12 cellular contexts compared by ENCODE assay signal in genomic region chr2:43239981-43240761, GRCh38. TPM values are rescaled to one million over a fixed set of nuclear protein-coding genes. Genes with fewer than 3 reads are reported as not detected.
DNase-seq lines count a peak whose midpoint lies in the region; ATAC-seq and TF ChIP-seq lines count a peak whose summit lies in the region.
"Had no signal": no experiment of that assay in that cellular context is flagged by ENCODE, and none has a peak within 500 bp of the region (broad histone marks: within the 10 kb centered on the region; RNA-seq: fewer than 3 reads in every experiment).

No MANE protein-coding gene starts in this region.

- no peak for ATAC-seq in CD8-positive, alpha-beta T cell
- ATAC-seq in HCT116 (peak; percentile 76), GM19023 (IDR thresholded peaks at IDR 0.05; ENCODE audit: unreplicated experiment) (no peak)
- peak; percentile 27 for ATAC-seq in activated naive CD8-positive, alpha-beta T cell treated with anti-CD3 and anti-CD28 coated beads, Interleukin-2, amount 50 U/mL, for 24 hours

- H3K4me3 ChIP-seq in CD8-positive, alpha-beta T cell (ENCODE audit: low read depth, low read length) = no peak overlapping the region
- H3K4me3 ChIP-seq in HCT116 (replicated peaks in 1 of 2; ENCODE audit: low read depth in 1 of 2, low read length in 2 of 2) = no peak overlapping the region
- H3K4me3 ChIP-seq: hepatocyte had no signal

- no peak overlapping the region for H3K4me2 ChIP-seq in HCT116 (ENCODE audit: low read length)
- H3K4me2 ChIP-seq: hepatocyte had no signal

- H3K27me3 ChIP-seq in CD8-positive, alpha-beta T cell (ENCODE audit: insufficient read depth, low read length) = no peaks in the 10 kb centered on the region
- no peaks in the 10 kb centered on the region for H3K27me3 ChIP-seq in HCT116 (ENCODE audit: insufficient read depth, low read length)
- H3K27me3 ChIP-seq: hepatocyte had no signal

- peaks cover 24% of the 10 kb centered on the region for H3K36me3 Mint-ChIP-seq in CD8-positive, alpha-beta T cell
- H3K36me3 Mint-ChIP-seq in activated naive CD8-positive, alpha-beta T cell treated with anti-CD3 and anti-CD28 coated beads, Interleukin-2, amount 50 U/mL, for 24 hours (ENCODE audit: low read depth) = peaks cover 5% of the 10 kb centered on the region
- peaks cover 7% of the 10 kb centered on the region for H3K36me3 Mint-ChIP-seq in mesothelial cell of epicardium
- H3K36me3 Mint-ChIP-seq in activated T-helper 2 cell treated with anti-CD3 and anti-CD28 coated beads, Interferon-gamma antibody, Interleukin-2, Interleukin-4, amounts not matched to agents 10 μg/mL and 5 μg/mL and 100 μg/mL, durations not matched to agents 14 hours and 24 hours and 36 hours (ENCODE audit: low read depth) = no peaks in the 10 kb centered on the region
- no peaks in the 10 kb centered on the region for H3K36me3 Mint-ChIP-seq in endothelial cell (ENCODE audit: low read depth, unreplicated experiment)

- H3K9ac ChIP-seq in HCT116 (ENCODE audit: low read length) = no peak overlapping the region

- no peaks in the 10 kb centered on the region for H3K27me3 Mint-ChIP-seq in CD8-positive, alpha-beta T cell (ENCODE audit: low read depth)
- no peaks in the 10 kb centered on the region for H3K27me3 Mint-ChIP-seq in activated naive CD8-positive, alpha-beta T cell treated with anti-CD3 and anti-CD28 coated beads, Interleukin-2, amount 50 U/mL, for 24 hours
- no peaks in the 10 kb centered on the region for H3K27me3 Mint-ChIP-seq in mesothelial cell of epicardium (ENCODE audit: low read depth)
- no peaks in the 10 kb centered on the region for H3K27me3 Mint-ChIP-seq in activated T-helper 2 cell treated with anti-CD3 and anti-CD28 coated beads, Interferon-gamma antibody, Interleukin-2, Interleukin-4, amounts not matched to agents 10 μg/mL and 5 μg/mL and 100 μg/mL, durations not matched to agents 14 hours and 24 hours and 36 hours (ENCODE audit: low read depth)
- H3K27me3 Mint-ChIP-seq in endothelial cell (ENCODE audit: unreplicated experiment) = no peaks in the 10 kb centered on the region

- BruUV-seq in HCT116 (replicated peaks; lab: Mats Ljungman, UMichigan) = no TSS peak

- no peak overlapping the region for H2AFZ ChIP-seq in HCT116 (ENCODE audit: low read depth, low read length, poor library complexity, severe bottlenecking)
- H2AFZ ChIP-seq: hepatocyte had no signal

- no peak for TF ChIP-seq CTCF in CD8-positive, alpha-beta T cell (IDR thresholded peaks at IDR 0.05)
- peak; percentile 31 to 44 (median 41); a peak in 4 of 6 replicates for TF ChIP-seq CTCF in HCT116 (IDR thresholded peaks at IDR 0.05 in 2 of 3, conservative IDR thresholded peaks at IDR 0.05 in 1 of 3; ENCODE audit: borderline replicate concordance in 1 of 3, insufficient read depth in 1 of 3, low read depth in 2 of 3, low read length in 2 of 3)
- no peak for TF ChIP-seq CTCF in mesothelial cell of epicardium (IDR thresholded peaks at IDR 0.05; ENCODE audit: unreplicated experiment)
- no peak for TF ChIP-seq CTCF in endothelial cell (IDR thresholded peaks at IDR 0.05; ENCODE audit: unreplicated experiment)

- H3K9me3 Mint-ChIP-seq in CD8-positive, alpha-beta T cell = no peaks in the 10 kb centered on the region
- no peaks in the 10 kb centered on the region for H3K9me3 Mint-ChIP-seq in activated naive CD8-positive, alpha-beta T cell treated with anti-CD3 and anti-CD28 coated beads, Interleukin-2, amount 50 U/mL, for 24 hours
- no peaks in the 10 kb centered on the region for H3K9me3 Mint-ChIP-seq in mesothelial cell of epicardium
- no peaks in the 10 kb centered on the region for H3K9me3 Mint-ChIP-seq in activated T-helper 2 cell treated with anti-CD3 and anti-CD28 coated beads, Interferon-gamma antibody, Interleukin-2, Interleukin-4, amounts not matched to agents 10 μg/mL and 5 μg/mL and 100 μg/mL, durations not matched to agents 14 hours and 24 hours and 36 hours
- H3K9me3 Mint-ChIP-seq in endothelial cell (ENCODE audit: unreplicated experiment) = no peaks in the 10 kb centered on the region

- H3K27ac Mint-ChIP-seq in CD8-positive, alpha-beta T cell = peak overlapping the region; percentile 9
- peak overlapping the region; percentile 3 for H3K27ac Mint-ChIP-seq in activated naive CD8-positive, alpha-beta T cell treated with anti-CD3 and anti-CD28 coated beads, Interleukin-2, amount 50 U/mL, for 24 hours
- H3K27ac Mint-ChIP-seq in mesothelial cell of epicardium (peak overlapping the region; percentile 38), endothelial cell (ENCODE audit: unreplicated experiment) (no peak overlapping the region)
- H3K27ac Mint-ChIP-seq in activated T-helper 2 cell treated with anti-CD3 and anti-CD28 coated beads, Interferon-gamma antibody, Interleukin-2, Interleukin-4, amounts not matched to agents 10 μg/mL and 5 μg/mL and 100 μg/mL, durations not matched to agents 14 hours and 24 hours and 36 hours = no peak overlapping the region

- no peak overlapping the region for H3K27ac ChIP-seq in CD8-positive, alpha-beta T cell (ENCODE audit: low read depth, low read length)
- no peak overlapping the region for H3K27ac ChIP-seq in HCT116 (ENCODE audit: low read depth, low read length)
- H3K27ac ChIP-seq: hepatocyte had no signal

- no peaks in the 10 kb centered on the region for H3K4me1 ChIP-seq in CD8-positive, alpha-beta T cell (ENCODE audit: insufficient read depth, low read length)
- peaks cover 0 to 2% of the 10 kb centered on the region in 2 experiments; a peak in 1 of 4 replicates for H3K4me1 ChIP-seq in HCT116 (ENCODE audit: control insufficient read depth in 1 of 2, insufficient read depth in 2 of 2, low read length in 2 of 2)

- H3K79me2 ChIP-seq in HCT116 (ENCODE audit: insufficient read depth, low read length) = no peaks in the 10 kb centered on the region
- H3K79me2 ChIP-seq: hepatocyte had no signal

- H3K4me3 Mint-ChIP-seq in CD8-positive, alpha-beta T cell = no peak overlapping the region
- no peak overlapping the region for H3K4me3 Mint-ChIP-seq in activated naive CD8-positive, alpha-beta T cell treated with anti-CD3 and anti-CD28 coated beads, Interleukin-2, amount 50 U/mL, for 24 hours
- no peak overlapping the region for H3K4me3 Mint-ChIP-seq in mesothelial cell of epicardium
- no peak overlapping the region for H3K4me3 Mint-ChIP-seq in activated T-helper 2 cell treated with anti-CD3 and anti-CD28 coated beads, Interferon-gamma antibody, Interleukin-2, Interleukin-4, amounts not matched to agents 10 μg/mL and 5 μg/mL and 100 μg/mL, durations not matched to agents 14 hours and 24 hours and 36 hours (ENCODE audit: low read depth)
- no peak overlapping the region for H3K4me3 Mint-ChIP-seq in endothelial cell (ENCODE audit: unreplicated experiment)

- POLR2A ChIA-PET in CD8-positive, alpha-beta T cell (lab: Charles Lee) = interaction anchor here (0.8 kb wide), 1 partner anchor 13 kb away, joined by 3 read pairs; no protein-coding TSS in a partner anchor
- POLR2A ChIA-PET in HCT116 (lab: Charles Lee) = interaction anchor here (0.8 kb wide), 1 partner anchor 13 kb away, joined by 3 read pairs; no protein-coding TSS in a partner anchor

- H3K9me3 ChIP-seq in CD8-positive, alpha-beta T cell (ENCODE audit: low read length) = no peaks in the 10 kb centered on the region
- H3K9me3 ChIP-seq in HCT116 (ENCODE audit: control insufficient read depth in 1 of 2, insufficient read depth in 1 of 2, low read depth in 1 of 2, low read length in 2 of 2) = no peaks in the 10 kb centered on the region

- no peaks in the 10 kb centered on the region for H3K36me3 ChIP-seq in CD8-positive, alpha-beta T cell (ENCODE audit: insufficient read depth, low read length)
- H3K36me3 ChIP-seq in HCT116 (ENCODE audit: control insufficient read depth in 1 of 2, insufficient read depth in 2 of 2, low read length in 2 of 2) = no peaks in the 10 kb centered on the region

- intact Hi-C loops in CD8-positive, alpha-beta T cell (cut with DNase I, micrococcal nuclease) = loop anchor here in 1 of 2 experiments (5.0 kb wide), 1 partner anchor 423 kb away; no protein-coding TSS in a partner anchor
- intact Hi-C loops in HCT116 (cut with micrococcal nuclease) = no loop called here
- intact Hi-C loops in activated T-helper 2 cell treated with anti-CD3 and anti-CD28 coated beads, Interferon-gamma antibody, Interleukin-2, Interleukin-4, amounts not matched to agents 10 μg/mL and 5 μg/mL and 100 μg/mL, durations not matched to agents 14 hours and 24 hours and 36 hours (cut with micrococcal nuclease) = no loop called here

- H3K9me2 ChIP-seq in HCT116 (ENCODE audit: insufficient read depth) = no peaks in the 10 kb centered on the region

- CTCF ChIA-PET in CD8-positive, alpha-beta T cell (lab: Charles Lee) = interaction anchor here (0.7 to 1.9 kb wide), 9 partner anchors 9 to 293 kb away, joined by 3 to 8 read pairs (median 4); no protein-coding TSS in a partner anchor
- CTCF ChIA-PET in HCT116 (lab: Charles Lee) = interaction anchor here (1.0 to 1.7 kb wide), 5 partner anchors 9 to 244 kb away, joined by 3 to 11 read pairs (median 6); partner anchors contain the start of gene ZFP36L2

- no peak for TF ChIP-seq POLR2A in HCT116 (IDR thresholded peaks at IDR 0.05; ENCODE audit: borderline replicate concordance, extremely low read depth, insufficient read depth, insufficient read length)

- H4K20me1 ChIP-seq in HCT116 (ENCODE audit: insufficient read depth) = no peaks in the 10 kb centered on the region

- TF ChIP-seq RAD21 in HCT116 (IDR thresholded peaks at IDR 0.05; ENCODE audit: low read depth) = peak; percentile 41; the same call in 1 of the 2 replicates

- RAD21 ChIA-PET in HCT116 (lab: Charles Lee; ENCODE audit: low non-redundant PET in 1 of 2, low total read pairs in 2 of 2, uncharacterized antibody in 2 of 2, unreplicated experiment in 2 of 2) = interaction anchor here in 1 of 2 experiments (0.6 kb wide), 1 partner anchor 235 kb away, joined by 3 read pairs; no protein-coding TSS in a partner anchor

- DNase-seq in CD8-positive, alpha-beta T cell = no peak
- no peak for DNase-seq in HCT116 (ENCODE audit: low read depth, low spot score)
- no peak for DNase-seq in activated naive CD8-positive, alpha-beta T cell treated with anti-CD3 and anti-CD28 coated beads, Interleukin-2, amount 50 U/mL, for 24 hours
- no peak for DNase-seq in mesothelial cell of epicardium (ENCODE audit: low spot score in 2 of 2, unreplicated experiment in 2 of 2)
- no peak for DNase-seq in activated T-helper 2 cell treated with anti-CD3 and anti-CD28 coated beads, Interferon-gamma antibody, Interleukin-2, Interleukin-4, amounts not matched to agents 10 μg/mL and 5 μg/mL and 100 μg/mL, durations not matched to agents 14 hours and 24 hours and 36 hours (ENCODE audit: low spot score)
- DNase-seq in DMS153 (lab: John Stamatoyannopoulos, UW) = no peak
- DNase-seq in endothelial cell (ENCODE audit: low spot score) = no peak
- DNase-seq: activated T-cell treated with anti-CD3 and anti-CD28 coated beads, Interleukin-2, amount 50 U/mL, for 1 hour; GDM1; stimulated activated CD4-positive, alpha-beta T cell treated with anti-CD3 and anti-CD28 coated beads, Interleukin-4, amount 100 ng/mL, for 4 hours had no signal

- H3K4me1 Mint-ChIP-seq in CD8-positive, alpha-beta T cell (ENCODE audit: low read depth) = peaks cover 11% of the 10 kb centered on the region
- H3K4me1 Mint-ChIP-seq in activated naive CD8-positive, alpha-beta T cell treated with anti-CD3 and anti-CD28 coated beads, Interleukin-2, amount 50 U/mL, for 24 hours = peaks cover 15% of the 10 kb centered on the region
- peaks cover 22% of the 10 kb centered on the region for H3K4me1 Mint-ChIP-seq in mesothelial cell of epicardium
- H3K4me1 Mint-ChIP-seq in activated T-helper 2 cell treated with anti-CD3 and anti-CD28 coated beads, Interferon-gamma antibody, Interleukin-2, Interleukin-4, amounts not matched to agents 10 μg/mL and 5 μg/mL and 100 μg/mL, durations not matched to agents 14 hours and 24 hours and 36 hours (ENCODE audit: low read depth) = peaks cover 6% of the 10 kb centered on the region
- H3K4me1 Mint-ChIP-seq in endothelial cell (ENCODE audit: unreplicated experiment) = peaks cover 10% of the 10 kb centered on the region

RNA-seq across cellular contexts. Expression of gene ZFP36L2, which starts 13.8 kb away (rescaled TPM):
- total RNA-seq in CD8-positive, alpha-beta T cell = 1,000 to 10,000 TPM; 1,270 to 1,311 TPM
- 30.3 TPM for total RNA-seq in HCT116 (2021; ENCODE audit: unreplicated experiment)
- polyA plus RNA-seq in HCT116 (2012) = 15.7 and 29.3 TPM in 2 replicates
- 93.6 to 100 TPM (median 98.3 TPM) in 3 replicates for total RNA-seq in mesothelial cell of epicardium
- total RNA-seq in activated T-helper 2 cell treated with anti-CD3 and anti-CD28 coated beads, Interferon-gamma antibody, Interleukin-2, Interleukin-4, amounts not matched to agents 10 μg/mL and 5 μg/mL and 100 μg/mL, durations not matched to agents 14 hours and 24 hours and 36 hours = 114 TPM in 2 replicates
- 72.1 TPM for total RNA-seq in endothelial cell (ENCODE audit: unreplicated experiment)

Comparison
In these comparisons a context has a peak if more than half of its experiments do, and no peak if none do; other contexts are left out.
1. ATAC-seq: peak in HCT116 (single experiment) and activated naive CD8-positive, alpha-beta T cell treated with anti-CD3 and anti-CD28 coated beads, Interleukin-2, amount 50 U/mL, for 24 hours (single experiment); none in CD8-positive, alpha-beta T cell (single experiment) and GM19023 (single experiment).
2. H3K27ac Mint-ChIP-seq: peak in CD8-positive, alpha-beta T cell (single experiment), activated naive CD8-positive, alpha-beta T cell treated with anti-CD3 and anti-CD28 coated beads, Interleukin-2, amount 50 U/mL, for 24 hours (single experiment) and mesothelial cell of epicardium (single experiment); none in activated T-helper 2 cell treated with anti-CD3 and anti-CD28 coated beads, Interferon-gamma antibody, Interleukin-2, Interleukin-4, amounts not matched to agents 10 μg/mL and 5 μg/mL and 100 μg/mL, durations not matched to agents 14 hours and 24 hours and 36 hours (single experiment) and endothelial cell (single experiment).
3. CTCF ChIP-seq: peak in HCT116 (3 of 3); none in CD8-positive, alpha-beta T cell (single experiment), mesothelial cell of epicardium (single experiment) and endothelial cell (single experiment).
4. RNA of gene ZFP36L2, which starts 13.8 kb away (total RNA-seq): 1,270 to 1,311 TPM in CD8-positive, alpha-beta T cell; 114 TPM in activated T-helper 2 cell treated with anti-CD3 and anti-CD28 coated beads, Interferon-gamma antibody, Interleukin-2, Interleukin-4, amounts not matched to agents 10 μg/mL and 5 μg/mL and 100 μg/mL, durations not matched to agents 14 hours and 24 hours and 36 hours, 93.6 to 100 TPM in mesothelial cell of epicardium, 72.1 TPM in endothelial cell (single experiment) and 30.3 TPM in HCT116 (single experiment); every median in the first group is over 10 times any median in the second.